Comparison of ENCODE assay signal across 8 cellular contexts in genomic region chr14:22131749-22132476, GRCh38.
DNase-seq lines count a peak whose midpoint lies in the region; ATAC-seq and TF ChIP-seq lines count a peak whose summit lies in the region.

No MANE protein-coding gene starts in this region.

- TF ChIP-seq CTCF in heart left ventricle (IDR thresholded peaks at IDR 0.05) = peak in 7 of 12 donors; percentile 9 to 40 (median 31)
- TF ChIP-seq CTCF in right atrium auricular region (IDR thresholded peaks at IDR 0.05) = peak in 1 of 2 donors; percentile 43
- TF ChIP-seq CTCF in OCI-LY3 (IDR thresholded peaks at IDR 0.05; ENCODE audit: low read depth, low read length) = peak; percentile 53
- peak; percentile 82 for TF ChIP-seq CTCF in endothelial cell (IDR thresholded peaks at IDR 0.05; ENCODE audit: unreplicated experiment)
- TF ChIP-seq CTCF in vagina (IDR thresholded peaks at IDR 0.05) = no peak

- no peak for ATAC-seq in heart left ventricle

- H3K27me3 ChIP-seq in heart left ventricle (no peaks in the 10 kb centered on the region), right atrium auricular region (no peaks in the 10 kb centered on the region), OCI-LY3 (ENCODE audit: low read depth, low read length) (no peaks in the 10 kb centered on the region), vagina (no peaks in the 10 kb centered on the region)

- in situ Hi-C loops in G401 (cut with HindIII; ENCODE audit: low sequenced_read_pairs) = no loop called here

- no peaks in the 10 kb centered on the region for H3K4me1 ChIP-seq in heart left ventricle
- no peaks in the 10 kb centered on the region for H3K4me1 ChIP-seq in right atrium auricular region
- no peaks in the 10 kb centered on the region for H3K4me1 ChIP-seq in OCI-LY3 (ENCODE audit: low read length)
- no peaks in the 10 kb centered on the region for H3K4me1 ChIP-seq in vagina

- no peaks in the 10 kb centered on the region for H4K20me1 ChIP-seq in OCI-LY3 (ENCODE audit: insufficient read depth, low read length)

- 67 to 71% (median 69%) methylated on average over 4 of the region's 4 CpGs for WGBS in heart left ventricle, 4 donors

- H3K27ac ChIP-seq in heart left ventricle (no peak overlapping the region), right atrium auricular region (no peak overlapping the region), OCI-LY3 (ENCODE audit: low read length) (no peak overlapping the region), vagina (no peak overlapping the region)

- H3K4me1 Mint-ChIP-seq in endothelial cell (ENCODE audit: unreplicated experiment) = no peaks in the 10 kb centered on the region

- no peaks in the 10 kb centered on the region for H3K27me3 Mint-ChIP-seq in endothelial cell (ENCODE audit: unreplicated experiment)

- H3K4me2 ChIP-seq in OCI-LY3 (ENCODE audit: low read length) = no peak overlapping the region

- no peak overlapping the region for H3K27ac Mint-ChIP-seq in endothelial cell (ENCODE audit: unreplicated experiment)

- H3K9me3 ChIP-seq in heart left ventricle = peaks cover 0 to 23% (median 0%) of the 10 kb centered on the region in 12 donors
- peaks cover 0 to 16% of the 10 kb centered on the region in 2 donors for H3K9me3 ChIP-seq in right atrium auricular region
- H3K9me3 ChIP-seq in OCI-LY3 (ENCODE audit: insufficient read depth, low read length) = peaks cover 9% of the 10 kb centered on the region; the same call in 1 of the 2 replicates
- H3K9me3 ChIP-seq in vagina = no peaks in the 10 kb centered on the region

- TF ChIP-seq POLR2A in heart left ventricle (IDR thresholded peaks at IDR 0.05) = no peak
- TF ChIP-seq POLR2A in vagina (IDR thresholded peaks at IDR 0.05) = no peak

- H3K36me3 ChIP-seq in heart left ventricle (no peaks in the 10 kb centered on the region), right atrium auricular region (no peaks in the 10 kb centered on the region), OCI-LY3 (replicated peaks; ENCODE audit: low read depth, low read length) (no peaks in the 10 kb centered on the region), vagina (no peaks in the 10 kb centered on the region)

- no peaks in the 10 kb centered on the region for H3K36me3 Mint-ChIP-seq in endothelial cell (ENCODE audit: low read depth, unreplicated experiment)

- no peak overlapping the region for H3K9ac ChIP-seq in OCI-LY3 (ENCODE audit: low read length)

- H3K4me3 ChIP-seq in heart left ventricle (no peak overlapping the region), right atrium auricular region (no peak overlapping the region), OCI-LY3 (ENCODE audit: low read length) (no peak overlapping the region), vagina (no peak overlapping the region)

- intact Hi-C loops in heart left ventricle (cut with DNase I) (no loop called here), vagina (cut with DNase I) (no loop called here)

- no peak overlapping the region for H2AFZ ChIP-seq in OCI-LY3 (ENCODE audit: low read depth, low read length)

- no peak overlapping the region for H3K4me3 Mint-ChIP-seq in endothelial cell (ENCODE audit: unreplicated experiment)

- no peaks in the 10 kb centered on the region for H3K9me3 Mint-ChIP-seq in endothelial cell (ENCODE audit: unreplicated experiment)

- H3K79me2 ChIP-seq in OCI-LY3 (ENCODE audit: low read length) = no peaks in the 10 kb centered on the region

- no peak for DNase-seq in heart left ventricle
- no peak for DNase-seq in right atrium auricular region (ENCODE audit: low spot score)
- peak; percentile 22 for DNase-seq in endothelial cell (ENCODE audit: low spot score)
- DNase-seq in stimulated activated CD8-positive, alpha-beta memory T cell treated with anti-CD3 and anti-CD28 coated beads, Interleukin-4, amount 100 ng/mL, for 48 hours = peak; percentile 58
- DNase-seq in G401 (ENCODE audit: low spot score) = no peak
- DNase-seq in NOMO-1 treated with dmso at 0.1 percent for 144 hours (lab: John Stamatoyannopoulos, UW; ENCODE audit: unreplicated experiment) = no peak
- DNase-seq in vagina (ENCODE audit: extremely low spot score in 2 of 2) = no peak

Comparison
In these comparisons a context has a peak if more than half of its experiments do, and no peak if none do; other contexts are left out.
1. DNase-seq: peak in endothelial cell (single experiment) and stimulated activated CD8-positive, alpha-beta memory T cell treated with anti-CD3 and anti-CD28 coated beads, Interleukin-4, amount 100 ng/mL, for 48 hours (single experiment); none in heart left ventricle (0 of 5), right atrium auricular region (single experiment), G401 (single experiment), NOMO-1 treated with dmso at 0.1 percent for 144 hours (single experiment) and vagina (0 of 2).
2. CTCF ChIP-seq: peak in heart left ventricle (7 of 12), OCI-LY3 (single experiment) and endothelial cell (single experiment); none in vagina (0 of 3).